1 cellular context compared by ENCODE assay signal in genomic region chr17:83177611-83178532, GRCh38.
TF ChIP-seq lines count a peak whose summit lies in the region.

No MANE protein-coding gene starts in this region.

TF ChIP-seq in GM23338, 12 proteins besides CTCF, POLR2A, EP300 and RAD21 (continued from another document):
- no peak for TF ChIP-seq ZNF331 (CRISPR knock-in tag; IDR thresholded peaks at IDR 0.05; ENCODE audit: low read depth)
- TF ChIP-seq EZH2phosphoT487 (IDR thresholded peaks at IDR 0.05; ENCODE audit: unreplicated experiment), result no peak
- TF ChIP-seq ZNF462 (CRISPR knock-in tag; IDR thresholded peaks at IDR 0.05), result no peak
- TF ChIP-seq REST (IDR thresholded peaks at IDR 0.05; ENCODE audit: unreplicated experiment), result no peak
- TF ChIP-seq ZNF114 (CRISPR knock-in tag; IDR thresholded peaks at IDR 0.05), result no peak
- no peak for TF ChIP-seq POLR2AphosphoS5 (IDR thresholded peaks at IDR 0.05; ENCODE audit: low read depth)
- no peak for TF ChIP-seq NANOG (IDR thresholded peaks at IDR 0.05; ENCODE audit: borderline replicate concordance)
- no peak for TF ChIP-seq CREB1 (CRISPR knock-in tag; IDR thresholded peaks at IDR 0.05; ENCODE audit: low read depth)
